22 cellular contexts compared by ENCODE assay signal in genomic region chr7:138945806-138946205, GRCh38.
"Had no signal": no experiment of that assay in that cellular context is flagged by ENCODE, and none has a peak within 500 bp of the region (broad histone marks: within the 10 kb centered on the region; RNA-seq: fewer than 3 reads in every experiment).

No MANE protein-coding gene starts in this region.

- H3K36me3 Mint-ChIP-seq: activated CD4-positive, alpha-beta memory T cell treated with anti-CD3 and anti-CD28 coated beads for 36 hours had no signal

- H3K27ac Mint-ChIP-seq: activated CD4-positive, alpha-beta memory T cell treated with anti-CD3 and anti-CD28 coated beads for 36 hours; activated naive CD8-positive, alpha-beta T cell treated with anti-CD3 and anti-CD28 coated beads, Interleukin-2, amount 50 U/mL, for 24 hours; dendritic cell treated with granulocyte-macrophage colony-stimulating factor and Interleukin-4, amounts not matched to agents 40 ng/mL and 50 ng/mL, for 4 days had no signal

- H3K4me1 ChIP-seq: heart right ventricle, lower lobe of right lung, testis, uterus had no signal

- DNase-seq: activated CD4-positive, alpha-beta memory T cell treated with anti-CD3 and anti-CD28 coated beads for 36 hours; activated CD4-positive, alpha-beta T cell treated with anti-CD3 and anti-CD28 coated beads for 48 hours; activated effector memory CD4-positive, alpha-beta T cell treated with anti-CD3 and anti-CD28 coated beads, Interleukin-2, amount 50 U/mL, for 16 hours; activated naive CD4-positive, alpha-beta T cell treated with anti-CD3 and anti-CD28 coated beads, Interleukin-2, amount 50 U/mL, for 16 hours; activated naive CD8-positive, alpha-beta T cell treated with anti-CD3 and anti-CD28 coated beads, Interleukin-2, amount 50 U/mL, for 24 hours; anterior cingulate cortex; body of pancreas; effector CD4-positive, alpha-beta T cell; erythroblast; foreskin fibroblast; heart right ventricle; lower lobe of right lung; mucosa of descending colon; occipital lobe; small intestine; stimulated activated naive CD4-positive, alpha-beta T cell; T-helper 9 cell; testis; trophoblast cell; uterus had no signal

- H3K36me3 ChIP-seq: cardiac muscle cell, heart right ventricle, lower lobe of right lung, uterus had no signal

- H3K4me1 Mint-ChIP-seq: activated naive CD8-positive, alpha-beta T cell treated with anti-CD3 and anti-CD28 coated beads, Interleukin-2, amount 50 U/mL, for 24 hours had no signal

- H3K4me3 Mint-ChIP-seq: activated CD4-positive, alpha-beta memory T cell treated with anti-CD3 and anti-CD28 coated beads for 36 hours; activated naive CD8-positive, alpha-beta T cell treated with anti-CD3 and anti-CD28 coated beads, Interleukin-2, amount 50 U/mL, for 24 hours; dendritic cell treated with granulocyte-macrophage colony-stimulating factor and Interleukin-4, amounts not matched to agents 40 ng/mL and 50 ng/mL, for 4 days had no signal

- H3K9me3 Mint-ChIP-seq: activated CD4-positive, alpha-beta memory T cell treated with anti-CD3 and anti-CD28 coated beads for 36 hours; activated naive CD8-positive, alpha-beta T cell treated with anti-CD3 and anti-CD28 coated beads, Interleukin-2, amount 50 U/mL, for 24 hours; dendritic cell treated with granulocyte-macrophage colony-stimulating factor and Interleukin-4, amounts not matched to agents 40 ng/mL and 50 ng/mL, for 4 days had no signal

- H3K27me3 ChIP-seq: body of pancreas, cardiac muscle cell, heart right ventricle, testis, uterus had no signal

- H3K27me3 Mint-ChIP-seq: activated CD4-positive, alpha-beta memory T cell treated with anti-CD3 and anti-CD28 coated beads for 36 hours; activated naive CD8-positive, alpha-beta T cell treated with anti-CD3 and anti-CD28 coated beads, Interleukin-2, amount 50 U/mL, for 24 hours; dendritic cell treated with granulocyte-macrophage colony-stimulating factor and Interleukin-4, amounts not matched to agents 40 ng/mL and 50 ng/mL, for 4 days had no signal

- H3K4me3 ChIP-seq: body of pancreas, cardiac muscle cell, heart right ventricle, lower lobe of right lung, mucosa of descending colon, testis, uterus had no signal

- H3K27ac ChIP-seq: body of pancreas, cardiac muscle cell, heart right ventricle, lower lobe of right lung, testis, uterus had no signal

- H3K9me3 ChIP-seq: body of pancreas, heart right ventricle, lower lobe of right lung, mucosa of descending colon, testis, uterus had no signal
